ENCODE assay signal across 8 cellular contexts in genomic region chr3:188956839-188957489, GRCh38.
DNase-seq lines count a peak whose midpoint lies in the region; ATAC-seq and TF ChIP-seq lines count a peak whose summit lies in the region.

No MANE protein-coding gene starts in this region.

- DNase-seq in COLO668 (lab: John Stamatoyannopoulos, UW; ENCODE audit: unreplicated experiment) (peak; percentile 2), HFF-Myc (ENCODE audit: extremely low read depth, low read depth) (no peak), OCI-M1 (lab: John Stamatoyannopoulos, UW) (peak; percentile 62), midbrain (lab: John Stamatoyannopoulos, UW) (peak; percentile 55), DMS153 (lab: John Stamatoyannopoulos, UW) (no peak)
- no peak for DNase-seq in effector memory CD8-positive, alpha-beta T cell
- DNase-seq in stimulated activated CD8-positive, alpha-beta memory T cell treated with anti-CD3 and anti-CD28 coated beads, Interleukin-4, amount 100 ng/mL, for 48 hours = no peak

- H3K4me1 Mint-ChIP-seq in effector memory CD8-positive, alpha-beta T cell (ENCODE audit: low read depth in 2 of 2) = peaks cover 2% of the 10 kb centered on the region in 2 donors

- H3K4me3 ChIP-seq in HFF-Myc (replicated peaks; ENCODE audit: low read depth, low read length) = no peak overlapping the region

- no peaks in the 10 kb centered on the region for H3K27me3 Mint-ChIP-seq in effector memory CD8-positive, alpha-beta T cell

- peak; percentile 39 for ATAC-seq in effector memory CD8-positive, alpha-beta T cell (replicated peaks)
- ATAC-seq in HG03460 (IDR thresholded peaks at IDR 0.05; ENCODE audit: unreplicated experiment) = no peak

- H3K27ac Mint-ChIP-seq in effector memory CD8-positive, alpha-beta T cell = no peak overlapping the region

- no peak overlapping the region for H3K4me3 Mint-ChIP-seq in effector memory CD8-positive, alpha-beta T cell

- no peaks in the 10 kb centered on the region for H3K9me3 Mint-ChIP-seq in effector memory CD8-positive, alpha-beta T cell

- no peaks in the 10 kb centered on the region for H3K36me3 Mint-ChIP-seq in effector memory CD8-positive, alpha-beta T cell (ENCODE audit: insufficient read depth)

- peak; percentile 75 for TF ChIP-seq CTCF in HFF-Myc (IDR thresholded peaks at IDR 0.05; ENCODE audit: low read depth, low read length, missing control alignments)

Comparison
In these comparisons a context has a peak if more than half of its experiments do, and no peak if none do; other contexts are left out.
1. DNase-seq: peak in COLO668 (single experiment), OCI-M1 (single experiment) and midbrain (single experiment); none in HFF-Myc (single experiment), effector memory CD8-positive, alpha-beta T cell (0 of 3), stimulated activated CD8-positive, alpha-beta memory T cell treated with anti-CD3 and anti-CD28 coated beads, Interleukin-4, amount 100 ng/mL, for 48 hours (single experiment) and DMS153 (single experiment).